8 cellular contexts compared by ENCODE assay signal in genomic region chr6:26420607-26421235, GRCh38. TPM values are rescaled to one million over a fixed set of nuclear protein-coding genes. Genes with fewer than 3 reads are reported as not detected.
DNase-seq lines count a peak whose midpoint lies in the region; TF ChIP-seq lines count a peak whose summit lies in the region.

No MANE protein-coding gene starts in this region.

- H3K4me3 ChIP-seq in OCI-LY7 (ENCODE audit: low read depth, low read length, poor library complexity, severe bottlenecking) (peak overlapping the region; percentile 76), colonic mucosa (peak overlapping the region; percentile 51), liver (ENCODE audit: low read depth in 1 of 3, low read length in 3 of 3) (no peak overlapping the region)

- intact Hi-C loops in OCI-LY7 (cut with micrococcal nuclease; ENCODE audit: unreplicated experiment) = loop anchor here (1.0 kb wide), 1 partner anchor 79 kb away; no protein-coding TSS in a partner anchor
- intact Hi-C loops in colonic mucosa (cut with DNase I) = no loop called here

- peak overlapping the region; percentile 71 for H3K4me2 ChIP-seq in OCI-LY7 (ENCODE audit: low read length)

- POLR2A ChIA-PET in OCI-LY7 (lab: Charles Lee) = no interaction called here

- 54% methylated on average over 6 of the region's 6 CpGs for WGBS in liver

- TF ChIP-seq CTCF in OCI-LY7 (conservative IDR thresholded peaks at IDR 0.05; ENCODE audit: low read length) (peak; percentile 80), colonic mucosa (IDR thresholded peaks at IDR 0.05) (peak; percentile 11), liver (IDR thresholded peaks at IDR 0.05; ENCODE audit: low read depth, low read length, missing input control) (no peak)

- H4K20me1 ChIP-seq in OCI-LY7 (ENCODE audit: insufficient read depth, low read length) = no peaks in the 10 kb centered on the region

- no peak for TF ChIP-seq RAD21 in liver (IDR thresholded peaks at IDR 0.05)

- H3K9me2 ChIP-seq in OCI-LY7 (ENCODE audit: insufficient read depth, low read length) = no peaks in the 10 kb centered on the region

- peak; percentile 71 for DNase-seq in DMS114 treated with DMSO at 0.1 percent for 48 hours (lab: John Stamatoyannopoulos, UW; ENCODE audit: unreplicated experiment)
- peak; percentile 44 for DNase-seq in H4 (ENCODE audit: low spot score)
- peak; percentile 62 for DNase-seq in OCI-LY7 (ENCODE audit: low spot score)
- DNase-seq in colonic mucosa = peak; percentile 49
- DNase-seq in NCI-H2171 treated with DMSO at 0.1 percent for 48 hours (lab: John Stamatoyannopoulos, UW) = no peak
- no peak for DNase-seq in NCI-H2196 treated with DMSO at 0.1 percent for 48 hours (lab: John Stamatoyannopoulos, UW; ENCODE audit: unreplicated experiment)

- H3K36me3 ChIP-seq in OCI-LY7 (ENCODE audit: insufficient read depth, low read length) = peaks cover 33% of the 10 kb centered on the region
- H3K36me3 ChIP-seq in colonic mucosa = no peaks in the 10 kb centered on the region
- no peaks in the 10 kb centered on the region for H3K36me3 ChIP-seq in liver (ENCODE audit: control insufficient read depth in 4 of 4, insufficient read depth in 3 of 4, low read depth in 1 of 4, low read length in 3 of 4)

- peaks cover 43% of the 10 kb centered on the region for H3K9me3 ChIP-seq in OCI-LY7 (ENCODE audit: low read length)
- no peaks in the 10 kb centered on the region for H3K9me3 ChIP-seq in colonic mucosa
- peaks cover 0 to 3% (median 1%) of the 10 kb centered on the region in 4 donors for H3K9me3 ChIP-seq in liver (ENCODE audit: control insufficient read depth in 4 of 4, low read length in 3 of 4)

- peak overlapping the region; percentile 98 for H2AFZ ChIP-seq in OCI-LY7 (ENCODE audit: low read length)

- 0 out of 2 replicates have a peak, but pooled peaks cover 7% of the 10 kb centered on the region for H3K79me2 ChIP-seq in OCI-LY7 (ENCODE audit: insufficient read depth, low read depth, low read length)

- BruUV-seq in OCI-LY7 (replicated peaks; lab: Mats Ljungman, UMichigan) = no TSS peak

- H3K27me3 ChIP-seq in colonic mucosa (no peaks in the 10 kb centered on the region), liver (ENCODE audit: control insufficient read depth in 4 of 4, insufficient read depth in 4 of 4, low read length in 3 of 4) (no peaks in the 10 kb centered on the region)

- H3K27ac ChIP-seq in OCI-LY7 (ENCODE audit: low read depth, low read length, poor library complexity, severe bottlenecking) (peak overlapping the region; percentile 9), colonic mucosa (peak overlapping the region; percentile 70), liver (ENCODE audit: low read depth in 1 of 2, low read length in 2 of 2) (peak overlapping the region; percentile 84 to 87), temporal lobe (ENCODE audit: low read depth, low read length) (peak overlapping the region; percentile 77)

- CTCF ChIA-PET in OCI-LY7 (lab: Charles Lee; ENCODE audit: unreplicated experiment) = no interaction called here

- H3K4me1 ChIP-seq in OCI-LY7 (ENCODE audit: insufficient read depth, low read length, poor library complexity, severe bottlenecking) = peaks cover 31% of the 10 kb centered on the region
- H3K4me1 ChIP-seq in colonic mucosa = peaks cover 4% of the 10 kb centered on the region
- H3K4me1 ChIP-seq in liver (ENCODE audit: control insufficient read depth in 4 of 4, insufficient read depth in 4 of 4, low read length in 3 of 4) = peaks cover 0 to 9% (median 0%) of the 10 kb centered on the region in 4 donors

- H3K9ac ChIP-seq in colonic mucosa (ENCODE audit: low read depth in 2 of 2, low read length in 2 of 2) = peak overlapping the region; percentile 41 to 87
- peak overlapping the region; percentile 56 to 85 for H3K9ac ChIP-seq in liver (ENCODE audit: low read depth in 1 of 2, low read length in 2 of 2)

TF ChIP-seq in liver, 16 proteins besides CTCF, POLR2A, EP300 and RAD21:
- TF ChIP-seq NR2F2 (IDR thresholded peaks at IDR 0.05) (no peak), HNF4A (conservative IDR thresholded peaks at IDR 0.05) (no peak), JUND (IDR thresholded peaks at IDR 0.05) (no peak), HNF4G (IDR thresholded peaks at IDR 0.05) (no peak), FOXA2 (IDR thresholded peaks at IDR 0.05) (no peak)
- TF ChIP-seq, protein P1, sequence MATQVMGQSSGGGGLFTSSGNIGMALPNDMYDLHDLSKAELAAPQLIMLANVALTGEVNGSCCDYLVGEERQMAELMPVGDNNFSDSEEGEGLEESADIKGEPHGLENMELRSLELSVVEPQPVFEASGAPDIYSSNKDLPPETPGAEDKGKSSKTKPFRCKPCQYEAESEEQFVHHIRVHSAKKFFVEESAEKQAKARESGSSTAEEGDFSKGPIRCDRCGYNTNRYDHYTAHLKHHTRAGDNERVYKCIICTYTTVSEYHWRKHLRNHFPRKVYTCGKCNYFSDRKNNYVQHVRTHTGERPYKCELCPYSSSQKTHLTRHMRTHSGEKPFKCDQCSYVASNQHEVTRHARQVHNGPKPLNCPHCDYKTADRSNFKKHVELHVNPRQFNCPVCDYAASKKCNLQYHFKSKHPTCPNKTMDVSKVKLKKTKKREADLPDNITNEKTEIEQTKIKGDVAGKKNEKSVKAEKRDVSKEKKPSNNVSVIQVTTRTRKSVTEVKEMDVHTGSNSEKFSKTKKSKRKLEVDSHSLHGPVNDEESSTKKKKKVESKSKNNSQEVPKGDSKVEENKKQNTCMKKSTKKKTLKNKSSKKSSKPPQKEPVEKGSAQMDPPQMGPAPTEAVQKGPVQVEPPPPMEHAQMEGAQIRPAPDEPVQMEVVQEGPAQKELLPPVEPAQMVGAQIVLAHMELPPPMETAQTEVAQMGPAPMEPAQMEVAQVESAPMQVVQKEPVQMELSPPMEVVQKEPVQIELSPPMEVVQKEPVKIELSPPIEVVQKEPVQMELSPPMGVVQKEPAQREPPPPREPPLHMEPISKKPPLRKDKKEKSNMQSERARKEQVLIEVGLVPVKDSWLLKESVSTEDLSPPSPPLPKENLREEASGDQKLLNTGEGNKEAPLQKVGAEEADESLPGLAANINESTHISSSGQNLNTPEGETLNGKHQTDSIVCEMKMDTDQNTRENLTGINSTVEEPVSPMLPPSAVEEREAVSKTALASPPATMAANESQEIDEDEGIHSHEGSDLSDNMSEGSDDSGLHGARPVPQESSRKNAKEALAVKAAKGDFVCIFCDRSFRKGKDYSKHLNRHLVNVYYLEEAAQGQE (IDR thresholded peaks at IDR 0.05) = no peak
- TF ChIP-seq, protein P2, sequence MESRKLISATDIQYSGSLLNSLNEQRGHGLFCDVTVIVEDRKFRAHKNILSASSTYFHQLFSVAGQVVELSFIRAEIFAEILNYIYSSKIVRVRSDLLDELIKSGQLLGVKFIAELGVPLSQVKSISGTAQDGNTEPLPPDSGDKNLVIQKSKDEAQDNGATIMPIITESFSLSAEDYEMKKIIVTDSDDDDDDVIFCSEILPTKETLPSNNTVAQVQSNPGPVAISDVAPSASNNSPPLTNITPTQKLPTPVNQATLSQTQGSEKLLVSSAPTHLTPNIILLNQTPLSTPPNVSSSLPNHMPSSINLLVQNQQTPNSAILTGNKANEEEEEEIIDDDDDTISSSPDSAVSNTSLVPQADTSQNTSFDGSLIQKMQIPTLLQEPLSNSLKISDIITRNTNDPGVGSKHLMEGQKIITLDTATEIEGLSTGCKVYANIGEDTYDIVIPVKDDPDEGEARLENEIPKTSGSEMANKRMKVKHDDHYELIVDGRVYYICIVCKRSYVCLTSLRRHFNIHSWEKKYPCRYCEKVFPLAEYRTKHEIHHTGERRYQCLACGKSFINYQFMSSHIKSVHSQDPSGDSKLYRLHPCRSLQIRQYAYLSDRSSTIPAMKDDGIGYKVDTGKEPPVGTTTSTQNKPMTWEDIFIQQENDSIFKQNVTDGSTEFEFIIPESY (IDR thresholded peaks at IDR 0.05) = no peak

RNA-seq across cellular contexts. Expression of gene BTN3A1, which starts 18.6 kb away (rescaled TPM):
- 26.6 and 29.0 TPM in 2 replicates for total RNA-seq in H4 (2014; rRNA removed; shearing (Covaris generic))
- total RNA-seq in OCI-LY7 (2014; rRNA removed; shearing (Covaris generic)) = 33.4 and 34.6 TPM in 2 replicates
- total RNA-seq in OCI-LY7 (2022) = 33.3 and 46.5 TPM in 2 replicates
- 10 to 100 TPM; 24.1 to 29.4 TPM for total RNA-seq in colonic mucosa
- total RNA-seq in liver = 10 to 100 TPM in 1 of 2 donors, 1 to 10 TPM in 1; 6.1 to 17.1 TPM
- polyA plus RNA-seq in liver = 1 to 10 TPM; 2.3 to 6.4 TPM
- total RNA-seq in temporal lobe = 22.9 TPM

RNA-seq across cellular contexts. Expression of gene BTN3A3, which starts 19.6 kb away (rescaled TPM):
- total RNA-seq in H4 (2014; rRNA removed; shearing (Covaris generic)) = 15.3 and 20.6 TPM in 2 replicates
- total RNA-seq in OCI-LY7 (2014; rRNA removed; shearing (Covaris generic)) = 17.4 and 20.5 TPM in 2 replicates
- 22.1 and 26.9 TPM in 2 replicates for total RNA-seq in OCI-LY7 (2022)
- 10 to 100 TPM; 14.9 to 20.9 TPM for total RNA-seq in colonic mucosa
- 10 to 100 TPM in 1 of 2 donors, 1 to 10 TPM in 1; 3.2 to 11.6 TPM for total RNA-seq in liver
- 1 to 10 TPM; 2.2 to 5.9 TPM for polyA plus RNA-seq in liver
- total RNA-seq in temporal lobe = 0.74 TPM

RNA-seq across cellular contexts. Expression of gene BTN2A1, which starts 37.0 kb away (rescaled TPM):
- 7.4 and 10.4 TPM in 2 replicates for total RNA-seq in H4 (2014; rRNA removed; shearing (Covaris generic))
- 15.4 and 22.8 TPM in 2 replicates for total RNA-seq in OCI-LY7 (2014; rRNA removed; shearing (Covaris generic))
- total RNA-seq in OCI-LY7 (2022) = 23.4 and 23.5 TPM in 2 replicates
- 10 to 100 TPM; 17.8 to 27.8 TPM for total RNA-seq in colonic mucosa
- total RNA-seq in liver = 1 to 10 TPM; 4.8 to 5.5 TPM
- 1 to 10 TPM; 2.7 to 5.9 TPM for polyA plus RNA-seq in liver
- total RNA-seq in temporal lobe = 11.1 TPM

RNA-seq across cellular contexts. Expression of gene BTN2A2, which starts 37.8 kb away (rescaled TPM):
- total RNA-seq in H4 (2014; rRNA removed; shearing (Covaris generic)) = 3.6 and 6.2 TPM in 2 replicates
- 42.0 and 45.1 TPM in 2 replicates for total RNA-seq in OCI-LY7 (2014; rRNA removed; shearing (Covaris generic))
- total RNA-seq in OCI-LY7 (2022) = 35.0 and 44.8 TPM in 2 replicates
- total RNA-seq in colonic mucosa = 1 to 10 TPM; 4.1 to 8.7 TPM
- 1 to 10 TPM; 1.2 to 3.2 TPM for total RNA-seq in liver
- 1 to 10 TPM; 1.7 to 2.4 TPM for polyA plus RNA-seq in liver
- total RNA-seq in temporal lobe = 2.2 TPM

RNA-seq across cellular contexts. Expression of gene BTN3A2, which starts 55.7 kb away (rescaled TPM):
- 29.6 and 32.0 TPM in 2 replicates for total RNA-seq in H4 (2014; rRNA removed; shearing (Covaris generic))
- total RNA-seq in OCI-LY7 (2014; rRNA removed; shearing (Covaris generic)) = 47.9 and 54.5 TPM in 2 replicates
- total RNA-seq in OCI-LY7 (2022) (70.8 and 95.7 TPM in 2 replicates), colonic mucosa (10 to 100 TPM; 41.7 to 53.3 TPM), liver (10 to 100 TPM in 1 of 2 donors, 1 to 10 TPM in 1; 7.4 to 13.7 TPM), temporal lobe (1.2 TPM)
- 1 to 10 TPM; 6.2 to 8.5 TPM for polyA plus RNA-seq in liver

Comparison
In these comparisons a context has a peak if more than half of its experiments do, and no peak if none do; other contexts are left out.
1. DNase-seq: peak in DMS114 treated with DMSO at 0.1 percent for 48 hours (single experiment), H4 (single experiment), OCI-LY7 (single experiment) and colonic mucosa (single experiment); none in NCI-H2171 treated with DMSO at 0.1 percent for 48 hours (single experiment) and NCI-H2196 treated with DMSO at 0.1 percent for 48 hours (single experiment).
2. H3K27ac ChIP-seq: peak in every context shown above with its lines; median percentile 86 in liver; 77 in temporal lobe; 70 in colonic mucosa; 9 in OCI-LY7.
3. H3K4me3 ChIP-seq: peak in OCI-LY7 (single experiment) and colonic mucosa (single experiment); none in liver (0 of 3).